In genomic region chr6:163420315-163420667, GRCh38 we compare ENCODE assay signal across 10 cellular contexts. TPM values are rescaled to one million over a fixed set of nuclear protein-coding genes. Genes with fewer than 3 reads are reported as not detected.
DNase-seq lines count a peak whose midpoint lies in the region; ATAC-seq and TF ChIP-seq lines count a peak whose summit lies in the region.
"Had no signal": no experiment of that assay in that cellular context is flagged by ENCODE, and none has a peak within 500 bp of the region (broad histone marks: within the 10 kb centered on the region; RNA-seq: fewer than 3 reads in every experiment).

No MANE protein-coding gene starts in this region.

- H3K4me1 ChIP-seq in PC-3 (ENCODE audit: insufficient read depth, low read length): peaks cover 33% of the 10 kb centered on the region
- H3K4me1 ChIP-seq in mesendoderm (ENCODE audit: control insufficient read depth, low read depth, low read length): peaks cover 4% of the 10 kb centered on the region
- H3K4me1 ChIP-seq in thoracic aorta (ENCODE audit: control insufficient read depth in 1 of 2, low read depth in 2 of 2): peaks cover 33 to 72% of the 10 kb centered on the region in 2 donors

- H3K79me1 ChIP-seq in mesendoderm (ENCODE audit: low read length): peaks cover 2% of the 10 kb centered on the region

- no TSS peak for BruUV-seq in PC-3 (replicated peaks; lab: Mats Ljungman, UMichigan)

- intact Hi-C loops in PC-3 (cut with micrococcal nuclease): loop anchor here (10.0 kb wide), 2 partner anchors 535 to 1635 kb away; no protein-coding TSS in a partner anchor
- intact Hi-C loops in dendritic cell treated with granulocyte-macrophage colony-stimulating factor and Interleukin-4, amounts not matched to agents 40 ng/mL and 50 ng/mL, for 4 days (cut with micrococcal nuclease): no loop called here

- no peak overlapping the region for H3K27ac ChIP-seq in PC-3 (ENCODE audit: low read length)
- no peak overlapping the region for H3K27ac ChIP-seq in mesendoderm (ENCODE audit: low read depth, low read length)
- H3K27ac ChIP-seq in thoracic aorta: peak overlapping the region in 1 of 2 donors; percentile 45

- H2AFZ ChIP-seq in PC-3 (ENCODE audit: low read length): no peak overlapping the region

- peak overlapping the region; percentile 34 for H3K27ac Mint-ChIP-seq in dendritic cell treated with granulocyte-macrophage colony-stimulating factor and Interleukin-4, amounts not matched to agents 40 ng/mL and 50 ng/mL, for 4 days

- no peak overlapping the region for H4K8ac ChIP-seq in mesendoderm (ENCODE audit: low read depth, low read length)

- no peaks in the 10 kb centered on the region for H3K27me3 ChIP-seq in PC-3 (ENCODE audit: low read length)
- no peaks in the 10 kb centered on the region for H3K27me3 ChIP-seq in mesendoderm (ENCODE audit: insufficient read depth, low read length, poor library complexity)
- H3K27me3 ChIP-seq in thoracic aorta (replicated peaks; ENCODE audit: insufficient read depth): no peaks in the 10 kb centered on the region

- H3K79me2 ChIP-seq in PC-3 (ENCODE audit: low read length) (peaks cover 99% of the 10 kb centered on the region), mesendoderm (ENCODE audit: control insufficient read depth, insufficient read depth, low read length) (peaks cover 74% of the 10 kb centered on the region)

- H3K4me2 ChIP-seq in PC-3 (ENCODE audit: low read length) (peak overlapping the region; percentile 84), mesendoderm (ENCODE audit: low read length) (no peak overlapping the region)

- no peak overlapping the region for H4K5ac ChIP-seq in mesendoderm (ENCODE audit: low read length)

- TF ChIP-seq CTCF in PC-3 (conservative IDR thresholded peaks at IDR 0.05; ENCODE audit: low read depth, low read length) (no peak), thoracic aorta (IDR thresholded peaks at IDR 0.05) (no peak)

- H3K27me3 Mint-ChIP-seq in dendritic cell treated with granulocyte-macrophage colony-stimulating factor and Interleukin-4, amounts not matched to agents 40 ng/mL and 50 ng/mL, for 4 days: no peaks in the 10 kb centered on the region

- no CpG with 5 or more reads among the region's 1 CpG for WGBS in mesendoderm (ENCODE audit: extremely low coverage, insufficient coverage, low lambda C conversion rate)

- POLR2A ChIA-PET in PC-3 (lab: Charles Lee; ENCODE audit: unreplicated experiment): no interaction called here

- no peak overlapping the region for H2AK5ac ChIP-seq in mesendoderm (ENCODE audit: low read length)

- H3K9ac ChIP-seq in PC-3 (ENCODE audit: low read length) (peak overlapping the region; percentile 91), mesendoderm (ENCODE audit: low read length) (no peak overlapping the region)

- no peak overlapping the region for H2BK120ac ChIP-seq in mesendoderm (ENCODE audit: low read depth, low read length)

- no peak overlapping the region for H3K56ac ChIP-seq in mesendoderm (ENCODE audit: low read length)

- no peak for ATAC-seq in PC-3
- ATAC-seq in thoracic aorta (ENCODE audit: insufficient number of reproducible peaks, low FRiP score, low read depth): no peak
- no peak for ATAC-seq in HG03378 (IDR thresholded peaks at IDR 0.05; ENCODE audit: unreplicated experiment)
- ATAC-seq in HG03039 (IDR thresholded peaks at IDR 0.05; ENCODE audit: unreplicated experiment): no peak
- ATAC-seq in GM18909 (IDR thresholded peaks at IDR 0.05; ENCODE audit: poor library complexity, unreplicated experiment): no peak

- H3K18ac ChIP-seq in mesendoderm (ENCODE audit: low read length): no peak overlapping the region

- no peaks in the 10 kb centered on the region for H3F3A ChIP-seq in PC-3 (ENCODE audit: low read length, unreplicated experiment)

- no peak overlapping the region for H2BK5ac ChIP-seq in mesendoderm (ENCODE audit: low read length)

- H3K36me3 ChIP-seq in PC-3 (ENCODE audit: low read depth, low read length): 0 out of 2 replicates have a peak, but pooled peaks cover 3% of the 10 kb centered on the region
- H3K36me3 ChIP-seq in mesendoderm (ENCODE audit: control insufficient read depth, insufficient read depth, low read length): no peaks in the 10 kb centered on the region
- no peaks in the 10 kb centered on the region for H3K36me3 ChIP-seq in thoracic aorta

- no peaks in the 10 kb centered on the region for H3K9me3 Mint-ChIP-seq in dendritic cell treated with granulocyte-macrophage colony-stimulating factor and Interleukin-4, amounts not matched to agents 40 ng/mL and 50 ng/mL, for 4 days

- no peak overlapping the region for H3K23ac ChIP-seq in mesendoderm (ENCODE audit: low read length)

- peaks cover 62% of the 10 kb centered on the region for H3K4me1 Mint-ChIP-seq in dendritic cell treated with granulocyte-macrophage colony-stimulating factor and Interleukin-4, amounts not matched to agents 40 ng/mL and 50 ng/mL, for 4 days (ENCODE audit: low read depth)

- peaks cover 70% of the 10 kb centered on the region for H4K20me1 ChIP-seq in PC-3 (ENCODE audit: low read length)

- peaks cover 47% of the 10 kb centered on the region for H3K36me3 Mint-ChIP-seq in dendritic cell treated with granulocyte-macrophage colony-stimulating factor and Interleukin-4, amounts not matched to agents 40 ng/mL and 50 ng/mL, for 4 days (ENCODE audit: low read depth)

- H3K4me3 ChIP-seq in PC-3 (ENCODE audit: low read length) (peak overlapping the region; percentile 68; the same call in 1 of the 2 replicates), mesendoderm (ENCODE audit: low read length) (no peak overlapping the region), thoracic aorta (peak overlapping the region; percentile 50)

- H3K4me3 Mint-ChIP-seq in dendritic cell treated with granulocyte-macrophage colony-stimulating factor and Interleukin-4, amounts not matched to agents 40 ng/mL and 50 ng/mL, for 4 days: peak overlapping the region; percentile 74

- no peak overlapping the region for H3K4ac ChIP-seq in mesendoderm (ENCODE audit: low read depth, low read length)

- H3K9me2 ChIP-seq in PC-3 (replicated peaks; ENCODE audit: low read length): no peaks in the 10 kb centered on the region

- DNase-seq in PC-3: no peak
- peak; percentile 49 for DNase-seq in mesendoderm
- no peak for DNase-seq in thoracic aorta (ENCODE audit: low spot score)
- no peak for DNase-seq in NCI-H1694 (lab: John Stamatoyannopoulos, UW)
- DNase-seq: cerebellar nuclear complex; stimulated activated CD8-positive, alpha-beta memory T cell treated with anti-CD3 and anti-CD28 coated beads, Interleukin-4, amount 100 ng/mL, for 48 hours had no signal

- H3K9me3 ChIP-seq in PC-3 (ENCODE audit: low read length) (no peaks in the 10 kb centered on the region), thoracic aorta (no peaks in the 10 kb centered on the region)

- H2BK15ac ChIP-seq in mesendoderm (replicated peaks; ENCODE audit: low read depth): no peak overlapping the region

- CTCF ChIA-PET in PC-3 (lab: Charles Lee): no interaction called here

RNA-seq across cellular contexts. Expression of gene QKI, which starts 5.8 kb away (rescaled TPM):
- 64.3 and 87.7 TPM in 2 replicates for total RNA-seq in PC-3 (2014; rRNA removed)
- polyA plus RNA-seq in mesendoderm (2013, experiment 1 of 2): 119 TPM
- polyA plus RNA-seq in mesendoderm (2013, experiment 2 of 2): 114 TPM
- total RNA-seq in thoracic aorta: 100 to 1,000 TPM; 127 to 192 TPM
